Comparison of ENCODE assay signal across 9 cellular contexts in the genomic region with DNA sequence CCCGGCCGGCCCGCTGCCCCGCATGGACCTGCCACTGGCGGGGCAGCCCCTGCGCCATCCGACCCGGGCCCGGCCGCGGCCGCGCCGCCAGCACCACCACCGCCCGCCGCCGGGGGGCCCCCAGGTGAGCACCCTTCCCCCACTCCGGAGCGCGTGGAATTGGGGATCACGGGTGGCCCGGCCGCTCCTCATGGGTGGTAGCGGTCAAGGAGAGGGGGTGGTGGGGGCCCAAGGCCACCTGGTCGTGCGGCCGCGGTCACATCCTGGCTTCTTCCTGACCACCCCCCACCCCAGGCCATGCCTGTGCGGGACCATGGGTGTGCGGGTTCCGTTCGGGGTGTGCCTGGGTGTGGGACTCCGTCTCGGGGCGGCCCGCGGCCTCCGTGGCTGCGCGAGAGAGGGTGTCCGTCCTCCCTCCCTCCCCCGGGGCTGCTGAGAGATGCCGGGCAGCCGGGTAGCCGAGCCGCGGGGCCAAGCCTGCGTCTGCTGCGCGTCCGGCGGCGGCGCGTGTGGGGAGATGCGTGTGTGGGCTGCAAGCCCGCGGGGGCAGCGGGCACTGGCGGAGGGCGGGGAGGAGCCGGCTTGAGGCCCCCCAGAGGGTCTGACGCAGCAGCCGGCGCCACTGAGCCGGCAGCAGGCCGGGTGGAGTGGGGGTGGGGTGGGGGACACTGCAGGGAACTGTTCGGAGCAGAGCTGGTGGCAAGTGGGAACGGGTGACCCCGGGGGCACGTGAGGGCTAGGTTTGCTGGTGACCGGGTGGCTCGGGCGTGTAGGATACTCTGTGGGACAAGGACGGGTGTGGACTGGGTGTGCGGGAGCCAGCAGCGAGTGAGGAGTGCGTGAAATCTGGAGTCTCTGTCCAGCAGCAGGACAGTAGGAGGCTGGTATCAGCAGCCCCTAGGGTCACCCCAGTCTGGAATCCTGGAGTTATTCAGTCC. TPM values are rescaled to one million over a fixed set of nuclear protein-coding genes. Genes with fewer than 3 reads are reported as not detected.
DNase-seq lines count a peak whose midpoint lies in the region; ATAC-seq and TF ChIP-seq lines count a peak whose summit lies in the region.
"Had no signal": no experiment of that assay in that cellular context is flagged by ENCODE, and none has a peak within 500 bp of the region (broad histone marks: within the 10 kb centered on the region; RNA-seq: fewer than 3 reads in every experiment).

No MANE protein-coding gene starts in this region.

- H3K36me3 ChIP-seq in A673 (ENCODE audit: insufficient read depth, low read length, poor library complexity, severe bottlenecking): peaks cover 3% of the 10 kb centered on the region
- no peaks in the 10 kb centered on the region for H3K36me3 ChIP-seq in mammary epithelial cell (ENCODE audit: insufficient read depth, low read length)
- peaks cover 17% of the 10 kb centered on the region for H3K36me3 ChIP-seq in lower lobe of right lung
- peaks cover 0 to 3% (median 0%) of the 10 kb centered on the region in 3 donors for H3K36me3 ChIP-seq in Peyer's patch
- no peaks in the 10 kb centered on the region for H3K36me3 ChIP-seq in Karpas-422 (ENCODE audit: insufficient read depth, low read length)

- H3K9ac ChIP-seq in mammary epithelial cell (ENCODE audit: insufficient read depth, low read length) (no peak overlapping the region), Karpas-422 (ENCODE audit: low read length) (no peak overlapping the region)

- no peak overlapping the region for H3K4me3 Mint-ChIP-seq in activated naive CD8-positive, alpha-beta T cell treated with anti-CD3 and anti-CD28 coated beads for 36 hours
- H3K4me3 Mint-ChIP-seq: activated naive CD4-positive, alpha-beta T cell treated with anti-CD3 and anti-CD28 coated beads, Interleukin-2, amount 50 U/mL, for 24 hours had no signal

- no peaks in the 10 kb centered on the region for H3K9me2 ChIP-seq in Karpas-422 (replicated peaks; ENCODE audit: insufficient read depth, low read length)

- no peak overlapping the region for H3K27ac Mint-ChIP-seq in activated naive CD8-positive, alpha-beta T cell treated with anti-CD3 and anti-CD28 coated beads for 36 hours
- H3K27ac Mint-ChIP-seq: activated naive CD4-positive, alpha-beta T cell treated with anti-CD3 and anti-CD28 coated beads, Interleukin-2, amount 50 U/mL, for 24 hours had no signal

- 0 out of 2 replicates have a peak, but pooled peaks have one; percentile 21 for TF ChIP-seq CTCF in A673 (conservative IDR thresholded peaks at IDR 0.05; ENCODE audit: low read depth, low read length)
- TF ChIP-seq CTCF in HFF-Myc (IDR thresholded peaks at IDR 0.05; ENCODE audit: low read depth, low read length, missing control alignments): no peak
- TF ChIP-seq CTCF in mammary epithelial cell (conservative IDR thresholded peaks at IDR 0.05 in 1 of 2, IDR thresholded peaks at IDR 0.05 in 1 of 2; ENCODE audit: extremely low read depth in 1 of 2, insufficient read depth in 1 of 2, low read depth in 1 of 2, low read length in 2 of 2): peak; percentile 22 to 33
- no peak for TF ChIP-seq CTCF in lower lobe of right lung (IDR thresholded peaks at IDR 0.05)
- TF ChIP-seq CTCF in Peyer's patch (IDR thresholded peaks at IDR 0.05): peak in 2 of 6 experiments; percentile 11 to 24

- POLR2A ChIA-PET in A673 (lab: Charles Lee; ENCODE audit: low non-redundant PET): no interaction called here

- no peaks in the 10 kb centered on the region for H3K9me3 Mint-ChIP-seq in activated naive CD8-positive, alpha-beta T cell treated with anti-CD3 and anti-CD28 coated beads for 36 hours
- H3K9me3 Mint-ChIP-seq: activated naive CD4-positive, alpha-beta T cell treated with anti-CD3 and anti-CD28 coated beads, Interleukin-2, amount 50 U/mL, for 24 hours had no signal

- H4K20me1 ChIP-seq in mammary epithelial cell (ENCODE audit: insufficient read depth, low read length) (peaks cover 4% of the 10 kb centered on the region), Karpas-422 (ENCODE audit: insufficient read depth, low read depth, low read length) (no peaks in the 10 kb centered on the region)

- H3K27me3 Mint-ChIP-seq in activated naive CD8-positive, alpha-beta T cell treated with anti-CD3 and anti-CD28 coated beads for 36 hours: no peaks in the 10 kb centered on the region
- H3K27me3 Mint-ChIP-seq: activated naive CD4-positive, alpha-beta T cell treated with anti-CD3 and anti-CD28 coated beads, Interleukin-2, amount 50 U/mL, for 24 hours had no signal

- BruUV-seq in A673 (replicated peaks; lab: Mats Ljungman, UMichigan) (no TSS peak), mammary epithelial cell (replicated peaks; lab: Mats Ljungman, UMichigan) (no TSS peak)

- peaks cover 10% of the 10 kb centered on the region for H3K36me3 Mint-ChIP-seq in activated naive CD8-positive, alpha-beta T cell treated with anti-CD3 and anti-CD28 coated beads for 36 hours

- in situ Hi-C loops in mammary epithelial cell (cut with MboI; ENCODE audit: low sequenced_read_pairs in 2 of 2): loop anchor here in 1 of 2 donors (25.0 kb wide), 1 partner anchor 91 kb away; a partner anchor contains a TSS

- H3K4me3 ChIP-seq in A673 (ENCODE audit: low read depth, low read length, poor library complexity, severe bottlenecking): peak overlapping the region; percentile 64
- H3K4me3 ChIP-seq in HFF-Myc (replicated peaks; ENCODE audit: low read depth, low read length): peak overlapping the region; percentile 33
- H3K4me3 ChIP-seq in mammary epithelial cell (replicated peaks in 1 of 3; ENCODE audit: insufficient read depth in 1 of 3, low read depth in 2 of 3, low read length in 3 of 3): peak overlapping the region in 2 of 3 experiments; percentile 39 to 43
- H3K4me3 ChIP-seq in lower lobe of right lung: peak overlapping the region; percentile 39
- H3K4me3 ChIP-seq in Peyer's patch: peak overlapping the region in 2 of 4 donors; percentile 47 to 49
- H3K4me3 ChIP-seq in Karpas-422 (ENCODE audit: low read length): no peak overlapping the region

- TF ChIP-seq POLR2A in Peyer's patch (IDR thresholded peaks at IDR 0.05): no peak

- ATAC-seq in lower lobe of right lung: peak in 1 of 2 donors; percentile 3

- H3K9me3 ChIP-seq in A673 (ENCODE audit: low read depth, low read length, poor library complexity, severe bottlenecking) (no peaks in the 10 kb centered on the region), mammary epithelial cell (replicated peaks; ENCODE audit: insufficient read depth, low read length) (no peaks in the 10 kb centered on the region), lower lobe of right lung (no peaks in the 10 kb centered on the region), Peyer's patch (no peaks in the 10 kb centered on the region), Karpas-422 (ENCODE audit: low read length) (no peaks in the 10 kb centered on the region)

- peaks cover 9% of the 10 kb centered on the region for H3K4me1 Mint-ChIP-seq in activated naive CD8-positive, alpha-beta T cell treated with anti-CD3 and anti-CD28 coated beads for 36 hours

- intact Hi-C loops in A673 (cut with micrococcal nuclease; ENCODE audit: unreplicated experiment): no loop called here
- intact Hi-C loops in mammary epithelial cell (cut with micrococcal nuclease): no loop called here
- intact Hi-C loops in lower lobe of right lung (cut with DNase I): no loop called here

- H3K4me2 ChIP-seq in mammary epithelial cell (ENCODE audit: insufficient read depth, low read depth, low read length) (peak overlapping the region; percentile 92), Karpas-422 (ENCODE audit: low read depth, low read length, poor library complexity, severe bottlenecking) (no peak overlapping the region)

- no peaks in the 10 kb centered on the region for H3K4me1 ChIP-seq in A673 (ENCODE audit: insufficient read depth, low read length, poor library complexity, severe bottlenecking)
- H3K4me1 ChIP-seq in mammary epithelial cell (ENCODE audit: insufficient read depth, low read length): peaks cover 9% of the 10 kb centered on the region
- H3K4me1 ChIP-seq in lower lobe of right lung: peaks cover 7% of the 10 kb centered on the region
- peaks cover 0 to 16% (median 0%) of the 10 kb centered on the region in 4 donors for H3K4me1 ChIP-seq in Peyer's patch
- H3K4me1 ChIP-seq in Karpas-422 (ENCODE audit: low read length): peaks cover under 1% of the 10 kb centered on the region

- H3K79me2 ChIP-seq in mammary epithelial cell (ENCODE audit: insufficient read depth, low read length) (no peaks in the 10 kb centered on the region), Karpas-422 (ENCODE audit: low read length) (peaks cover 2% of the 10 kb centered on the region; the same call in 1 of the 2 replicates)

- 6% methylated on average over 12 of the region's 79 CpGs for WGBS in mammary epithelial cell (ENCODE audit: low coverage, missing lambda C conversion rate)

- CTCF ChIA-PET in A673 (lab: Charles Lee): no interaction called here
- CTCF ChIA-PET in mammary epithelial cell (lab: Charles Lee; ENCODE audit: low non-redundant PET): no interaction called here

- dilution Hi-C loops in mammary epithelial cell (cut with HindIII; ENCODE audit: low sequenced_read_pairs): no loop called here

- peak; percentile 60 for DNase-seq in A673 (ENCODE audit: low spot score)
- no peak for DNase-seq in HFF-Myc (ENCODE audit: extremely low read depth, low read depth)
- DNase-seq in mammary epithelial cell: no peak
- peak; percentile 41 for DNase-seq in lower lobe of right lung
- DNase-seq in activated naive CD8-positive, alpha-beta T cell treated with anti-CD3 and anti-CD28 coated beads for 36 hours: no peak
- DNase-seq in NCI-H1930 (lab: John Stamatoyannopoulos, UW): no peak
- DNase-seq in Peyer's patch: no peak
- no peak for DNase-seq in Karpas-422

- H2AFZ ChIP-seq in mammary epithelial cell (ENCODE audit: low read depth, low read length) (no peak overlapping the region), Karpas-422 (ENCODE audit: low read length) (no peak overlapping the region)

- H3K27ac ChIP-seq in A673 (ENCODE audit: low read depth, low read length, poor library complexity, severe bottlenecking): no peak overlapping the region
- no peak overlapping the region for H3K27ac ChIP-seq in mammary epithelial cell (ENCODE audit: insufficient read depth, low read depth, low read length)
- no peak overlapping the region for H3K27ac ChIP-seq in lower lobe of right lung
- no peak overlapping the region for H3K27ac ChIP-seq in Peyer's patch
- no peak overlapping the region for H3K27ac ChIP-seq in Karpas-422 (ENCODE audit: low read length)

- H3K27me3 ChIP-seq in A673 (replicated peaks; ENCODE audit: insufficient read depth, low read depth, low read length, poor library complexity): peaks cover 31% of the 10 kb centered on the region
- H3K27me3 ChIP-seq in mammary epithelial cell (ENCODE audit: insufficient read depth, low read length): peaks cover 28% of the 10 kb centered on the region
- peaks cover 53% of the 10 kb centered on the region for H3K27me3 ChIP-seq in lower lobe of right lung (ENCODE audit: low read depth)
- H3K27me3 ChIP-seq in Peyer's patch: peaks cover 0 to 27% of the 10 kb centered on the region in 2 donors
- H3K27me3 ChIP-seq in Karpas-422 (ENCODE audit: low read length): no peaks in the 10 kb centered on the region

RNA-seq across cellular contexts. Expression of a gene that starts 6.7 kb away (rescaled TPM):
- 45.8 and 48.0 TPM in 2 replicates for total RNA-seq in A673 (2021)
- 10 to 100 TPM; 15.5 to 39.8 TPM for total RNA-seq in mammary epithelial cell
- polyA plus RNA-seq in mammary epithelial cell: 34.5 TPM
- 53.2 TPM for polyA minus RNA-seq in mammary epithelial cell
- total RNA-seq in lower lobe of right lung: 16.6 TPM
- total RNA-seq in activated naive CD8-positive, alpha-beta T cell treated with anti-CD3 and anti-CD28 coated beads for 36 hours: 10 to 100 TPM; 48.0 to 50.3 TPM
- total RNA-seq in Peyer's patch: 10 to 100 TPM; 14.2 to 37.2 (median 18.6) TPM
- total RNA-seq in Karpas-422 (2014; rRNA removed; shearing (Covaris generic); ENCODE audit: low replicate concordance): 19.1 and 50.4 TPM in 2 replicates

RNA-seq across cellular contexts. Expression of a gene that starts 7.4 kb away (rescaled TPM):
- total RNA-seq in A673 (2021): 8.6 and 8.7 TPM in 2 replicates
- under 1 TPM; 0.40 to 0.67 TPM for total RNA-seq in mammary epithelial cell
- 0.59 TPM for polyA plus RNA-seq in mammary epithelial cell
- 4.5 TPM for polyA minus RNA-seq in mammary epithelial cell
- total RNA-seq in lower lobe of right lung: 5.5 TPM
- 1 to 10 TPM; 7.8 to 9.4 TPM for total RNA-seq in activated naive CD8-positive, alpha-beta T cell treated with anti-CD3 and anti-CD28 coated beads for 36 hours
- 1 to 10 TPM in 3 of 4 donors, not detected in 1; 1.0 to 4.3 (median 2.1) TPM for total RNA-seq in Peyer's patch
- total RNA-seq in Karpas-422 (2014; rRNA removed; shearing (Covaris generic); ENCODE audit: low replicate concordance): 13.6 and 16.3 TPM in 2 replicates

RNA-seq across cellular contexts. Expression of a gene that starts 8.5 kb away (rescaled TPM):
- total RNA-seq in A673 (2021) (4.4 and 9.5 TPM in 2 replicates), mammary epithelial cell (1 to 10 TPM in 1 of 2 donors, not detected in 1; 2.9 TPM), lower lobe of right lung (2.4 TPM), Peyer's patch (10 to 100 TPM in 3 of 4 donors, 1 to 10 TPM in 1; 8.4 to 55.3 (median 13.4) TPM)
- polyA plus RNA-seq in mammary epithelial cell: 0.05 TPM
- polyA minus RNA-seq in mammary epithelial cell: not detected
- total RNA-seq in activated naive CD8-positive, alpha-beta T cell treated with anti-CD3 and anti-CD28 coated beads for 36 hours: 100 to 1,000 TPM; 136 to 140 TPM
- 18.6 and 60.6 TPM in 2 replicates for total RNA-seq in Karpas-422 (2014; rRNA removed; shearing (Covaris generic); ENCODE audit: low replicate concordance)

RNA-seq across cellular contexts. Expression of a gene that starts 13.2 kb away (rescaled TPM):
- total RNA-seq in A673 (2021): 8.5 and 11.2 TPM in 2 replicates
- 10 to 100 TPM in 1 of 2 donors, 1 to 10 TPM in 1; 6.2 to 13.4 TPM for total RNA-seq in mammary epithelial cell
- 9.3 TPM for polyA plus RNA-seq in mammary epithelial cell
- polyA minus RNA-seq in mammary epithelial cell: 0.98 TPM
- total RNA-seq in lower lobe of right lung: 19.4 TPM
- total RNA-seq in activated naive CD8-positive, alpha-beta T cell treated with anti-CD3 and anti-CD28 coated beads for 36 hours: 10 to 100 TPM in 1 of 2 experiments, 1 to 10 TPM in 1; 9.3 to 10.7 TPM
- total RNA-seq in Peyer's patch: 10 to 100 TPM; 10.6 to 26.3 (median 13.4) TPM
- total RNA-seq in Karpas-422 (2014; rRNA removed; shearing (Covaris generic); ENCODE audit: low replicate concordance): 8.4 and 26.8 TPM in 2 replicates

RNA-seq across cellular contexts. Expression of a gene that starts 13.2 kb away (rescaled TPM):
- not detected in 2 replicates for total RNA-seq in A673 (2021)
- 1 to 10 TPM in 1 of 2 donors, under 1 TPM in 1; 0.75 to 1.7 TPM for total RNA-seq in mammary epithelial cell
- 0.80 TPM for polyA plus RNA-seq in mammary epithelial cell
- 0.62 TPM for polyA minus RNA-seq in mammary epithelial cell
- 5.3 TPM for total RNA-seq in lower lobe of right lung
- total RNA-seq in activated naive CD8-positive, alpha-beta T cell treated with anti-CD3 and anti-CD28 coated beads for 36 hours: 1 to 10 TPM; 1.3 to 1.8 TPM
- total RNA-seq in Peyer's patch: 1 to 10 TPM in 3 of 4 donors, under 1 TPM in 1; 0.54 to 6.6 (median 2.0) TPM
- total RNA-seq in Karpas-422 (2014; rRNA removed; shearing (Covaris generic); ENCODE audit: low replicate concordance): 13.8 and 18.4 TPM in 2 replicates

Comparison
In these comparisons a context has a peak if more than half of its experiments do, and no peak if none do; other contexts are left out.
1. DNase-seq: peak in A673 (single experiment) and lower lobe of right lung (single experiment); none in HFF-Myc (single experiment), mammary epithelial cell (single experiment), activated naive CD8-positive, alpha-beta T cell treated with anti-CD3 and anti-CD28 coated beads for 36 hours (single experiment), NCI-H1930 (0 of 2), Peyer's patch (0 of 3) and Karpas-422 (single experiment).
2. CTCF ChIP-seq: peak in A673 (single experiment) and mammary epithelial cell (2 of 2); none in HFF-Myc (single experiment) and lower lobe of right lung (single experiment).